Comparison of ENCODE assay signal across 13 cellular contexts in the genomic region with DNA sequence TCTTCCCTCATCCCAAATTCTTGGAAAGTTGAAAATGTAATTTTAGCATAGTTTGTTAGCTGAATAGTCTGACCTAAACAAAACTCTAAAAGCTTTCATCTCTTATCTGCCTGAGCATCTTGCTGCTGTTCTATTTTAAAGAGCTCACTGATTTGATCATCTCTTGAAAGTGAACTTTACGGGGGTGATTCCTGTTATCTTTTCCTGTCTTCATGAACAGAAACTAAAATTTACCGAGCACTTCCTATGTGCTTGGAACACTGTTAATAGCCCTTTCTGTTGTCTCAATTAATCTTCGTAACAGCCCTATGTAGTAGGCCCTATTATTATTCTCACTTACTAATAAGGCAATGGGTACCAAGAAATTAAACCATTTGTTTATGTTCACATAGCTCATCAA. TPM values are rescaled to one million over a fixed set of nuclear protein-coding genes. Genes with fewer than 3 reads are reported as not detected.
DNase-seq lines count a peak whose midpoint lies in the region; ATAC-seq and TF ChIP-seq lines count a peak whose summit lies in the region.
"Had no signal": no experiment of that assay in that cellular context is flagged by ENCODE, and none has a peak within 500 bp of the region (broad histone marks: within the 10 kb centered on the region; RNA-seq: fewer than 3 reads in every experiment).

No MANE protein-coding gene starts in this region.

- no peak overlapping the region for H3K9ac ChIP-seq in smooth muscle cell (ENCODE audit: low read depth)

- peak overlapping the region; percentile 55 for H3K27ac ChIP-seq in smooth muscle cell (ENCODE audit: low read depth)
- H3K27ac ChIP-seq: A549 had no signal

- peaks cover 19% of the 10 kb centered on the region for H3K4me1 Mint-ChIP-seq in activated CD4-positive, alpha-beta T cell treated with anti-CD3 and anti-CD28 coated beads, Interleukin-2, amount 10 ng/mL, durations not matched to agents 24 days and 14 days
- peaks cover 10 to 18% (median 11%) of the 10 kb centered on the region in 3 donors for H3K4me1 Mint-ChIP-seq in T-cell

- H3K4me3 ChIP-seq in fibroblast of the aortic adventitia (ENCODE audit: low read depth, low read length) (peak overlapping the region; percentile 18), smooth muscle cell (no peak overlapping the region)
- H3K4me3 ChIP-seq: A549, right lobe of liver had no signal

- H3K9me3 ChIP-seq in smooth muscle cell (replicated peaks; ENCODE audit: low read depth): no peaks in the 10 kb centered on the region
- H3K9me3 ChIP-seq: A549, right lobe of liver had no signal

- intact Hi-C loops in activated CD4-positive, alpha-beta T cell treated with anti-CD3 and anti-CD28 coated beads, Interleukin-2, amount 10 ng/mL, durations not matched to agents 24 days and 14 days (cut with micrococcal nuclease): loop anchor here (5.0 to 10.0 kb wide), 2 partner anchors 97 to 1644 kb away; no protein-coding TSS in a partner anchor

- peaks cover 100% of the 10 kb centered on the region for H3K79me2 ChIP-seq in smooth muscle cell (ENCODE audit: low read depth)

- in situ Hi-C loops in G401 (cut with HindIII; ENCODE audit: low sequenced_read_pairs): no loop called here

- peaks cover 10% of the 10 kb centered on the region for H3F3A ChIP-seq in smooth muscle cell (ENCODE audit: low read depth)

- no peaks in the 10 kb centered on the region for H3K36me3 Mint-ChIP-seq in activated CD4-positive, alpha-beta T cell treated with anti-CD3 and anti-CD28 coated beads, Interleukin-2, amount 10 ng/mL, durations not matched to agents 24 days and 14 days (ENCODE audit: low read depth)
- no peaks in the 10 kb centered on the region for H3K36me3 Mint-ChIP-seq in T-cell

- peaks cover 14% of the 10 kb centered on the region for H3K27me3 Mint-ChIP-seq in activated CD4-positive, alpha-beta T cell treated with anti-CD3 and anti-CD28 coated beads, Interleukin-2, amount 10 ng/mL, durations not matched to agents 24 days and 14 days
- H3K27me3 Mint-ChIP-seq in T-cell: peaks cover 10 to 24% of the 10 kb centered on the region in 2 donors

- peaks cover 99% of the 10 kb centered on the region for H4K20me1 ChIP-seq in smooth muscle cell (ENCODE audit: low read depth)

- 26% methylated on average over 3 of the region's 3 CpGs for WGBS in smooth muscle cell (ENCODE audit: low lambda C conversion rate)

- no peaks in the 10 kb centered on the region for H3K36me3 ChIP-seq in smooth muscle cell (ENCODE audit: low read depth)
- H3K36me3 ChIP-seq: right lobe of liver had no signal

- no peak overlapping the region for H2AFZ ChIP-seq in smooth muscle cell (ENCODE audit: low read depth)

- H3K9me3 Mint-ChIP-seq in activated CD4-positive, alpha-beta T cell treated with anti-CD3 and anti-CD28 coated beads, Interleukin-2, amount 10 ng/mL, durations not matched to agents 24 days and 14 days: no peaks in the 10 kb centered on the region
- H3K9me3 Mint-ChIP-seq in T-cell: no peaks in the 10 kb centered on the region

- ATAC-seq in T-cell (replicated peaks in 1 of 4) (no peak), esophagus mucosa (no peak)
- ATAC-seq: A549, right lobe of liver had no signal

- no peaks in the 10 kb centered on the region for H3K27me3 ChIP-seq in smooth muscle cell (ENCODE audit: low read depth)
- H3K27me3 ChIP-seq: right lobe of liver had no signal

- DNase-seq in activated CD4-positive, alpha-beta T cell treated with anti-CD3 and anti-CD28 coated beads, Interleukin-2, amount 10 ng/mL, durations not matched to agents 24 days and 14 days: no peak
- DNase-seq in activated CD4-positive, alpha-beta T cell treated with anti-CD3 and anti-CD28 coated beads, Interleukin-2, amount 50 U/mL, for 1 hour: no peak
- no peak for DNase-seq in T-cell
- DNase-seq in fibroblast of the aortic adventitia (ENCODE audit: low read depth): no peak
- DNase-seq in smooth muscle cell (lab: John Stamatoyannopoulos, UW; ENCODE audit: unreplicated experiment): no peak
- no peak for DNase-seq in glomerular visceral epithelial cell (ENCODE audit: extremely low spot score)
- no peak for DNase-seq in G401 (ENCODE audit: low spot score)
- DNase-seq: central memory CD4-positive, alpha-beta T cell; NCI-H146; right lobe of liver had no signal

- no peak for TF ChIP-seq CTCF in fibroblast of the aortic adventitia (IDR thresholded peaks at IDR 0.05; ENCODE audit: insufficient read depth, low read length)
- TF ChIP-seq CTCF in smooth muscle cell (IDR thresholded peaks at IDR 0.05; ENCODE audit: borderline replicate concordance, insufficient read depth, poor library complexity, severe bottlenecking): no peak

- CTCF ChIA-PET in T-cell (lab: Charles Lee): interaction anchor here (0.6 kb wide), 3 partner anchors 14 to 922 kb away, joined by 3 read pairs; no protein-coding TSS in a partner anchor

- H3K4me2 ChIP-seq in smooth muscle cell: peak overlapping the region; percentile 63
- H3K4me2 ChIP-seq: A549 had no signal

- peaks cover 27% of the 10 kb centered on the region for H3K4me1 ChIP-seq in smooth muscle cell (ENCODE audit: low read depth)

- peak overlapping the region; percentile 74 for H3K4me3 Mint-ChIP-seq in activated CD4-positive, alpha-beta T cell treated with anti-CD3 and anti-CD28 coated beads, Interleukin-2, amount 10 ng/mL, durations not matched to agents 24 days and 14 days
- peak overlapping the region in 2 of 3 donors; percentile 35 to 62 for H3K4me3 Mint-ChIP-seq in T-cell

- H3K27ac Mint-ChIP-seq in activated CD4-positive, alpha-beta T cell treated with anti-CD3 and anti-CD28 coated beads, Interleukin-2, amount 10 ng/mL, durations not matched to agents 24 days and 14 days: peak overlapping the region; percentile 49
- no peak overlapping the region for H3K27ac Mint-ChIP-seq in T-cell

- POLR2A ChIA-PET in T-cell (lab: Charles Lee): interaction anchor here in 1 of 2 donors (0.6 kb wide), 1 partner anchor 27 kb away, joined by 4 read pairs; no protein-coding TSS in a partner anchor

RNA-seq across cellular contexts. Expression of a gene that starts 12.3 kb away (rescaled TPM):
- 5.4 and 5.9 TPM in 2 replicates for total RNA-seq in activated CD4-positive, alpha-beta T cell treated with anti-CD3 and anti-CD28 coated beads, Interleukin-2, amount 10 ng/mL, durations not matched to agents 24 days and 14 days
- 1 to 10 TPM in 1 of 5 donors, under 1 TPM in 4; 0.07 to 1.2 (median 0.35) TPM for total RNA-seq in T-cell
- 29.4 and 64.7 TPM in 2 replicates for total RNA-seq in fibroblast of the aortic adventitia (ENCODE audit: low replicate concordance)
- 61.0 and 63.5 TPM in 2 replicates for total RNA-seq in smooth muscle cell
- polyA plus RNA-seq in smooth muscle cell: 23.4 and 23.8 TPM in 2 replicates
- 52.4 TPM for total RNA-seq in esophagus mucosa
- 33.0 and 45.9 TPM in 2 replicates for total RNA-seq in G401 (2014; rRNA removed; shearing (Covaris generic))
- total RNA-seq: HT-29 had no signal
